Comparison of ENCODE assay signal across 22 cellular contexts in the genomic region with DNA sequence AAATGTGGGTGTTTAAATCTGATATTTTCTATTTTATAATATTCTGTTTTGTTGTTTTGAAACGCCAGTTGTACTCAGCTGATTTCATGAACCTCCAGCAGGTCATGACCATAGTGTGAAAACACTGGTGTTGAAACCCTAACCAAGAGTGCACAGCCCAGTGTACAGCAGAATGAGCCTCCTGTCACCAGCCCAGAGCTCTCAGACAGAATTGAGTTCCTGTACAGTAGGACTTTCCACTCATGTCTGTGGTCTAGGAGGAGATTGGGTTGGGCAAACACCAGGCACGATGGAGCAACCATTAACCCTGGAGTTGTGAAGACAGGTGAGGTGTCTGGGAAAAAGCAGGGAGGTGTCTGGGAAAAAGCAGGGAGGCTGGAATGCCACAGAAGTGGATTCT.
DNase-seq lines count a peak whose midpoint lies in the region; ATAC-seq and TF ChIP-seq lines count a peak whose summit lies in the region.
"Had no signal": no experiment of that assay in that cellular context is flagged by ENCODE, and none has a peak within 500 bp of the region (broad histone marks: within the 10 kb centered on the region; RNA-seq: fewer than 3 reads in every experiment).

No MANE protein-coding gene starts in this region.

- peak overlapping the region; percentile 48 for H3K27ac Mint-ChIP-seq in activated T-helper 2 cell treated with anti-CD3 and anti-CD28 coated beads, Interferon-gamma antibody, Interleukin-2, Interleukin-4, amounts not matched to agents 10 μg/mL and 5 μg/mL and 100 μg/mL, durations not matched to agents 14 hours and 24 hours and 36 hours
- H3K27ac Mint-ChIP-seq: activated B cell treated with CpG ODN at 0.5 μM for 24 hours, B cell had no signal

- H3K9ac ChIP-seq in KMS-11 = no peak overlapping the region
- no peak overlapping the region for H3K9ac ChIP-seq in parathyroid adenoma
- H3K9ac ChIP-seq: GM23248 had no signal

- intact Hi-C loops in activated T-helper 2 cell treated with anti-CD3 and anti-CD28 coated beads, Interferon-gamma antibody, Interleukin-2, Interleukin-4, amounts not matched to agents 10 μg/mL and 5 μg/mL and 100 μg/mL, durations not matched to agents 14 hours and 24 hours and 36 hours (cut with micrococcal nuclease) = loop anchor here (2.0 to 10.0 kb wide), 8 partner anchors 19 to 1566 kb away; partner anchors contain the start of gene BCL11B

- ATAC-seq in HG03432 (IDR thresholded peaks at IDR 0.05; ENCODE audit: unreplicated experiment) (no peak), omental fat pad (ENCODE audit: low FRiP score) (no peak)
- ATAC-seq: foreskin keratinocyte, HepG2 had no signal

- H3K27me3 Mint-ChIP-seq in activated T-helper 2 cell treated with anti-CD3 and anti-CD28 coated beads, Interferon-gamma antibody, Interleukin-2, Interleukin-4, amounts not matched to agents 10 μg/mL and 5 μg/mL and 100 μg/mL, durations not matched to agents 14 hours and 24 hours and 36 hours (ENCODE audit: low read depth) = no peaks in the 10 kb centered on the region
- H3K27me3 Mint-ChIP-seq: activated B cell treated with CpG ODN at 0.5 μM for 24 hours, B cell had no signal

- peaks cover 73% of the 10 kb centered on the region for H3K4me1 ChIP-seq in KMS-11 (ENCODE audit: low read depth, poor library complexity, severe bottlenecking)
- peaks cover 19% of the 10 kb centered on the region for H3K4me1 ChIP-seq in parathyroid adenoma
- H3K4me1 ChIP-seq: colonic mucosa, testis had no signal

- H3K36me3 ChIP-seq in KMS-11 (ENCODE audit: insufficient read depth) (no peaks in the 10 kb centered on the region), parathyroid adenoma (ENCODE audit: control insufficient read depth, insufficient read depth, low read length) (no peaks in the 10 kb centered on the region)
- H3K36me3 ChIP-seq: colonic mucosa, ovary had no signal

- H2AFZ ChIP-seq in KMS-11 (ENCODE audit: low read depth) (no peak overlapping the region), parathyroid adenoma (peak overlapping the region; percentile 51)
- H2AFZ ChIP-seq: GM23248 had no signal

- peak; percentile 57 for DNase-seq in NK-92 treated with Interleukin-12 subunit alpha and Interleukin-12 subunit beta, amount 100 ng/mL, for 24 hours (lab: John Stamatoyannopoulos, UW)
- no peak for DNase-seq in NK-92 (lab: John Stamatoyannopoulos, UW; ENCODE audit: unreplicated experiment)
- no peak for DNase-seq in activated T-helper 2 cell treated with anti-CD3 and anti-CD28 coated beads, Interferon-gamma antibody, Interleukin-2, Interleukin-4, amounts not matched to agents 10 μg/mL and 5 μg/mL and 100 μg/mL, durations not matched to agents 14 hours and 24 hours and 36 hours (ENCODE audit: low spot score)
- DNase-seq in omental fat pad (ENCODE audit: low spot score) = no peak
- DNase-seq in HuH-7.5 (ENCODE audit: low spot score) = no peak
- DNase-seq: activated B cell treated with CpG ODN at 0.5 μM for 24 hours; colonic mucosa; foreskin keratinocyte; GF-D8; GM23248; NCI-H187 treated with DMSO at 0.1 percent for 48 hours; NCI-H446 treated with DMSO at 0.1 percent for 48 hours; ovary; Right ventricle myocardium superior; stimulated activated CD4-positive, alpha-beta T cell treated with anti-CD3 and anti-CD28 coated beads, Interleukin-4, amount 100 ng/mL, for 1 hour; testis had no signal

- H3K4me2 ChIP-seq in KMS-11 (peak overlapping the region; percentile 47; the same call in 1 of the 2 replicates), parathyroid adenoma (ENCODE audit: low read length) (no peak overlapping the region)

- H3K9me3 Mint-ChIP-seq in activated T-helper 2 cell treated with anti-CD3 and anti-CD28 coated beads, Interferon-gamma antibody, Interleukin-2, Interleukin-4, amounts not matched to agents 10 μg/mL and 5 μg/mL and 100 μg/mL, durations not matched to agents 14 hours and 24 hours and 36 hours = peaks cover 10% of the 10 kb centered on the region
- H3K9me3 Mint-ChIP-seq: activated B cell treated with CpG ODN at 0.5 μM for 24 hours had no signal

- H3K4me1 Mint-ChIP-seq in activated T-helper 2 cell treated with anti-CD3 and anti-CD28 coated beads, Interferon-gamma antibody, Interleukin-2, Interleukin-4, amounts not matched to agents 10 μg/mL and 5 μg/mL and 100 μg/mL, durations not matched to agents 14 hours and 24 hours and 36 hours (ENCODE audit: low read depth) = peaks cover 79% of the 10 kb centered on the region
- H3K4me1 Mint-ChIP-seq: activated B cell treated with CpG ODN at 0.5 μM for 24 hours, B cell had no signal

- H3K79me2 ChIP-seq in KMS-11 (ENCODE audit: insufficient read depth, low read depth) (no peaks in the 10 kb centered on the region), parathyroid adenoma (no peaks in the 10 kb centered on the region)

- peaks cover 13% of the 10 kb centered on the region for H3K36me3 Mint-ChIP-seq in activated T-helper 2 cell treated with anti-CD3 and anti-CD28 coated beads, Interferon-gamma antibody, Interleukin-2, Interleukin-4, amounts not matched to agents 10 μg/mL and 5 μg/mL and 100 μg/mL, durations not matched to agents 14 hours and 24 hours and 36 hours (ENCODE audit: low read depth)

- no peak for TF ChIP-seq CTCF in KMS-11 (conservative IDR thresholded peaks at IDR 0.05; ENCODE audit: low read depth, low read length)
- no peak for TF ChIP-seq CTCF in parathyroid adenoma (IDR thresholded peaks at IDR 0.05)
- no peak for TF ChIP-seq CTCF in omental fat pad (IDR thresholded peaks at IDR 0.05)

- no peak overlapping the region for H3K4me3 Mint-ChIP-seq in activated T-helper 2 cell treated with anti-CD3 and anti-CD28 coated beads, Interferon-gamma antibody, Interleukin-2, Interleukin-4, amounts not matched to agents 10 μg/mL and 5 μg/mL and 100 μg/mL, durations not matched to agents 14 hours and 24 hours and 36 hours (ENCODE audit: low read depth)
- H3K4me3 Mint-ChIP-seq: activated B cell treated with CpG ODN at 0.5 μM for 24 hours, B cell had no signal

- H3K4me3 ChIP-seq in KMS-11 (IDR thresholded peaks at IDR 0.05; ENCODE audit: insufficient read depth, low read depth, low read length) = no peak overlapping the region
- no peak overlapping the region for H3K4me3 ChIP-seq in parathyroid adenoma (ENCODE audit: low read depth, low read length)
- H3K4me3 ChIP-seq: colonic mucosa, GM23248, ovary, testis had no signal

- H3K27ac ChIP-seq in KMS-11 = no peak overlapping the region
- peak overlapping the region; percentile 34 for H3K27ac ChIP-seq in parathyroid adenoma
- H3K27ac ChIP-seq: 22Rv1, colonic mucosa, foreskin keratinocyte, GM23248, ovary, testis had no signal

- H4K20me1 ChIP-seq in KMS-11 (ENCODE audit: insufficient read depth) = no peaks in the 10 kb centered on the region

- H3K27me3 ChIP-seq in KMS-11 (ENCODE audit: insufficient read depth, low read depth) (no peaks in the 10 kb centered on the region), parathyroid adenoma (ENCODE audit: control insufficient read depth, insufficient read depth, low read length) (no peaks in the 10 kb centered on the region)
- H3K27me3 ChIP-seq: colonic mucosa, foreskin keratinocyte, ovary, testis had no signal

- H3K9me3 ChIP-seq in parathyroid adenoma (ENCODE audit: control insufficient read depth, low read length) = no peaks in the 10 kb centered on the region
- H3K9me3 ChIP-seq: colonic mucosa, ovary, testis had no signal
